Comparison of ENCODE assay signal across 19 cellular contexts in genomic region chr2:236580746-236581355, GRCh38. TPM values are rescaled to one million over a fixed set of nuclear protein-coding genes. Genes with fewer than 3 reads are reported as not detected.
DNase-seq lines count a peak whose midpoint lies in the region; ATAC-seq, FAIRE-seq and TF ChIP-seq lines count a peak whose summit lies in the region.
"Had no signal": no experiment of that assay in that cellular context is flagged by ENCODE, and none has a peak within 500 bp of the region (broad histone marks: within the 10 kb centered on the region; RNA-seq: fewer than 3 reads in every experiment).

No MANE protein-coding gene starts in this region.

- peak; percentile 92 for FAIRE-seq in bronchial epithelial cell (lab: Jason Lieb, UNC)
- FAIRE-seq: D721Med had no signal

- no peak for TF ChIP-seq RAD21 in neural cell (conservative IDR thresholded peaks at IDR 0.05)

- H4K20me1 ChIP-seq in neural cell (ENCODE audit: insufficient read depth) = no peaks in the 10 kb centered on the region

- peaks cover 17% of the 10 kb centered on the region for H3K79me2 ChIP-seq in neural cell (replicated peaks; ENCODE audit: insufficient read depth, low read length)

- peaks cover 0 to 6% of the 10 kb centered on the region in 2 donors for H3K4me1 ChIP-seq in right atrium auricular region
- no peaks in the 10 kb centered on the region for H3K4me1 ChIP-seq in CD8-positive, alpha-beta memory T cell (ENCODE audit: insufficient read depth, low read length)

- H3K27me3 Mint-ChIP-seq in CD8-positive, alpha-beta memory T cell = no peaks in the 10 kb centered on the region

- H3K27me3 ChIP-seq in bronchial epithelial cell (ENCODE audit: control insufficient read depth, insufficient read depth, low read length) (no peaks in the 10 kb centered on the region), neural cell (ENCODE audit: insufficient read depth, low read depth, low read length) (no peaks in the 10 kb centered on the region), right atrium auricular region (no peaks in the 10 kb centered on the region)
- no peaks in the 10 kb centered on the region for H3K27me3 ChIP-seq in CD8-positive, alpha-beta memory T cell (ENCODE audit: insufficient read depth, low read length, poor library complexity, severe bottlenecking)
- H3K27me3 ChIP-seq: MG63 had no signal

- no peak for TF ChIP-seq EP300 in neural cell (conservative IDR thresholded peaks at IDR 0.05; ENCODE audit: poor library complexity, severe bottlenecking)

- no peaks in the 10 kb centered on the region for H3K9me3 Mint-ChIP-seq in activated naive CD4-positive, alpha-beta T cell treated with anti-CD3 and anti-CD28 coated beads, Interleukin-2, amount 50 U/mL, for 72 hours
- H3K9me3 Mint-ChIP-seq in CD8-positive, alpha-beta memory T cell = peaks cover 0 to under 1% (median 0%) of the 10 kb centered on the region in 5 donors

- POLR2A ChIA-PET in CD8-positive, alpha-beta memory T cell (lab: Charles Lee) = no interaction called here

- H3F3A ChIP-seq in neural cell (ENCODE audit: insufficient read depth, low read length, poor library complexity, severe bottlenecking) = no peaks in the 10 kb centered on the region

- peaks cover 0 to 12% of the 10 kb centered on the region in 2 donors for H3K36me3 Mint-ChIP-seq in activated naive CD4-positive, alpha-beta T cell treated with anti-CD3 and anti-CD28 coated beads, Interleukin-2, amount 50 U/mL, for 72 hours
- peaks cover 12 to 52% (median 18%) of the 10 kb centered on the region in 3 donors for H3K36me3 Mint-ChIP-seq in CD8-positive, alpha-beta memory T cell

- H3K4me2 ChIP-seq in neural cell (ENCODE audit: low read length) = no peak overlapping the region
- H3K4me2 ChIP-seq: PC-9 had no signal

- H2AFZ ChIP-seq in neural cell (ENCODE audit: low read depth, low read length) = no peak overlapping the region
- H2AFZ ChIP-seq: PC-9 had no signal

- no peak overlapping the region for H3K4me3 ChIP-seq in bronchial epithelial cell (ENCODE audit: low read depth, low read length)
- no peak overlapping the region for H3K4me3 ChIP-seq in neural cell (ENCODE audit: low read length)
- H3K4me3 ChIP-seq in right atrium auricular region = no peak overlapping the region
- no peak overlapping the region for H3K4me3 ChIP-seq in CD8-positive, alpha-beta memory T cell (ENCODE audit: low read length)
- H3K4me3 ChIP-seq: MG63, PC-9 had no signal

- peaks cover 18% of the 10 kb centered on the region for H3K36me3 ChIP-seq in bronchial epithelial cell (ENCODE audit: control insufficient read depth, insufficient read depth, low read length)
- H3K36me3 ChIP-seq in neural cell (ENCODE audit: insufficient read depth, low read length) = no peaks in the 10 kb centered on the region
- peaks cover 21% of the 10 kb centered on the region for H3K36me3 ChIP-seq in right atrium auricular region
- H3K36me3 ChIP-seq in CD8-positive, alpha-beta memory T cell (ENCODE audit: insufficient read depth, low read length) = peaks cover 13% of the 10 kb centered on the region

- peak overlapping the region; percentile 5 for H3K9ac ChIP-seq in neural cell (ENCODE audit: low read length)

- TF ChIP-seq CTCF in bronchial epithelial cell (IDR thresholded peaks at IDR 0.05; ENCODE audit: insufficient read depth, low read length, severe bottlenecking) = no peak
- no peak for TF ChIP-seq CTCF in neural cell (IDR thresholded peaks at IDR 0.05; ENCODE audit: poor library complexity, severe bottlenecking)
- TF ChIP-seq CTCF in right atrium auricular region (IDR thresholded peaks at IDR 0.05) = no peak

- DNase-seq in activated naive CD4-positive, alpha-beta T cell treated with anti-CD3 and anti-CD28 coated beads, Interleukin-2, amount 50 U/mL, for 72 hours (ENCODE audit: low spot score in 2 of 2) = no peak
- no peak for DNase-seq in activated naive CD4-positive, alpha-beta T cell treated with anti-CD3 and anti-CD28 coated beads, Interleukin-2, amount 50 U/mL, for 16 hours
- DNase-seq in bronchial epithelial cell (ENCODE audit: low read depth) = no peak
- no peak for DNase-seq in putamen (ENCODE audit: low spot score)
- DNase-seq in C1 segment of cervical spinal cord (lab: John Stamatoyannopoulos, UW) = no peak
- DNase-seq in right atrium auricular region (ENCODE audit: low spot score) = no peak
- no peak for DNase-seq in CD8-positive, alpha-beta memory T cell
- DNase-seq: DND-41, GDM1, GOT3, MG63, NCI-H1092 treated with DMSO at 0.1 percent for 48 hours, NCI-H1694, NCI-H69, PC-9 had no signal

- no peak overlapping the region for H3K27ac ChIP-seq in neural cell (ENCODE audit: low read length)
- H3K27ac ChIP-seq in right atrium auricular region = no peak overlapping the region
- no peak overlapping the region for H3K27ac ChIP-seq in CD8-positive, alpha-beta memory T cell (ENCODE audit: low read depth, low read length)
- H3K27ac ChIP-seq: PC-9 had no signal

- no peak for ATAC-seq in activated naive CD4-positive, alpha-beta T cell treated with anti-CD3 and anti-CD28 coated beads, Interleukin-2, amount 50 U/mL, for 72 hours

- H3K27ac Mint-ChIP-seq in activated naive CD4-positive, alpha-beta T cell treated with anti-CD3 and anti-CD28 coated beads, Interleukin-2, amount 50 U/mL, for 72 hours = peak overlapping the region; percentile 46
- H3K27ac Mint-ChIP-seq in CD8-positive, alpha-beta memory T cell = peak overlapping the region in 2 of 8 donors; percentile 37 to 63
- H3K27ac Mint-ChIP-seq: CD14-positive monocyte had no signal

- H3K4me3 Mint-ChIP-seq in CD8-positive, alpha-beta memory T cell = no peak overlapping the region
- H3K4me3 Mint-ChIP-seq: CD14-positive monocyte had no signal

- peaks cover 0 to 2% (median 0%) of the 10 kb centered on the region in 3 donors for H3K4me1 Mint-ChIP-seq in CD8-positive, alpha-beta memory T cell
- H3K4me1 Mint-ChIP-seq: CD14-positive monocyte had no signal

- H3K9me2 ChIP-seq in neural cell (ENCODE audit: insufficient read depth, low read length) = no peaks in the 10 kb centered on the region

- CTCF ChIA-PET in CD8-positive, alpha-beta memory T cell (lab: Charles Lee) = interaction anchor here (1.3 kb wide), 1 partner anchor 11 kb away, joined by 8 read pairs; the partner anchor contains the start of gene ACKR3

- H3K9me3 ChIP-seq in neural cell (ENCODE audit: low read length) = no peaks in the 10 kb centered on the region
- H3K9me3 ChIP-seq in right atrium auricular region = no peaks in the 10 kb centered on the region
- no peaks in the 10 kb centered on the region for H3K9me3 ChIP-seq in CD8-positive, alpha-beta memory T cell (ENCODE audit: low read length)
- H3K9me3 ChIP-seq: MG63 had no signal

TF ChIP-seq in neural cell, 6 proteins besides CTCF, POLR2A, EP300 and RAD21:
- TF ChIP-seq, protein P1, sequence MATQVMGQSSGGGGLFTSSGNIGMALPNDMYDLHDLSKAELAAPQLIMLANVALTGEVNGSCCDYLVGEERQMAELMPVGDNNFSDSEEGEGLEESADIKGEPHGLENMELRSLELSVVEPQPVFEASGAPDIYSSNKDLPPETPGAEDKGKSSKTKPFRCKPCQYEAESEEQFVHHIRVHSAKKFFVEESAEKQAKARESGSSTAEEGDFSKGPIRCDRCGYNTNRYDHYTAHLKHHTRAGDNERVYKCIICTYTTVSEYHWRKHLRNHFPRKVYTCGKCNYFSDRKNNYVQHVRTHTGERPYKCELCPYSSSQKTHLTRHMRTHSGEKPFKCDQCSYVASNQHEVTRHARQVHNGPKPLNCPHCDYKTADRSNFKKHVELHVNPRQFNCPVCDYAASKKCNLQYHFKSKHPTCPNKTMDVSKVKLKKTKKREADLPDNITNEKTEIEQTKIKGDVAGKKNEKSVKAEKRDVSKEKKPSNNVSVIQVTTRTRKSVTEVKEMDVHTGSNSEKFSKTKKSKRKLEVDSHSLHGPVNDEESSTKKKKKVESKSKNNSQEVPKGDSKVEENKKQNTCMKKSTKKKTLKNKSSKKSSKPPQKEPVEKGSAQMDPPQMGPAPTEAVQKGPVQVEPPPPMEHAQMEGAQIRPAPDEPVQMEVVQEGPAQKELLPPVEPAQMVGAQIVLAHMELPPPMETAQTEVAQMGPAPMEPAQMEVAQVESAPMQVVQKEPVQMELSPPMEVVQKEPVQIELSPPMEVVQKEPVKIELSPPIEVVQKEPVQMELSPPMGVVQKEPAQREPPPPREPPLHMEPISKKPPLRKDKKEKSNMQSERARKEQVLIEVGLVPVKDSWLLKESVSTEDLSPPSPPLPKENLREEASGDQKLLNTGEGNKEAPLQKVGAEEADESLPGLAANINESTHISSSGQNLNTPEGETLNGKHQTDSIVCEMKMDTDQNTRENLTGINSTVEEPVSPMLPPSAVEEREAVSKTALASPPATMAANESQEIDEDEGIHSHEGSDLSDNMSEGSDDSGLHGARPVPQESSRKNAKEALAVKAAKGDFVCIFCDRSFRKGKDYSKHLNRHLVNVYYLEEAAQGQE (IDR thresholded peaks at IDR 0.05; ENCODE audit: borderline replicate concordance) = no peak
- TF ChIP-seq SMC3 (conservative IDR thresholded peaks at IDR 0.05; ENCODE audit: poor library complexity) = no peak
- TF ChIP-seq TAF1 (IDR thresholded peaks at IDR 0.05; ENCODE audit: low read depth) = no peak
- TF ChIP-seq MXI1 (conservative IDR thresholded peaks at IDR 0.05; ENCODE audit: poor library complexity, severe bottlenecking) = no peak
- TF ChIP-seq EZH2 (IDR thresholded peaks at IDR 0.05; ENCODE audit: borderline replicate concordance, insufficient read depth, low read length, poor library complexity, severe bottlenecking) = no peak
- no peak for TF ChIP-seq POLR2AphosphoS5 (IDR thresholded peaks at IDR 0.05)

RNA-seq across cellular contexts. Expression of gene ACKR3, which starts 11.2 kb away (rescaled TPM):
- 1 to 10 TPM in 1 of 2 donors, under 1 TPM in 1; 0.54 to 2.2 TPM for total RNA-seq in activated naive CD4-positive, alpha-beta T cell treated with anti-CD3 and anti-CD28 coated beads, Interleukin-2, amount 50 U/mL, for 72 hours
- total RNA-seq in bronchial epithelial cell (17.9 and 22.0 TPM in 2 replicates), right atrium auricular region (10 to 100 TPM; 49.7 to 60.5 TPM)
- polyA plus RNA-seq in neural cell = 0.74 and 1.7 TPM in 2 replicates
- 1.9 and 2.1 TPM in 2 replicates for polyA minus RNA-seq in neural cell
- total RNA-seq in CD8-positive, alpha-beta memory T cell = 1 to 10 TPM in 1 of 2 experiments, under 1 TPM in 1; 0.90 to 1.6 TPM
- 5.5 TPM for polyA plus RNA-seq in CD8-positive, alpha-beta memory T cell
- total RNA-seq: SK-MEL-5 had no signal
